In genomic region chr9:121144482-121144881, GRCh38 we compare ENCODE assay signal across 27 cellular contexts.
"Had no signal": no experiment of that assay in that cellular context is flagged by ENCODE, and none has a peak within 500 bp of the region (broad histone marks: within the 10 kb centered on the region; RNA-seq: fewer than 3 reads in every experiment).

No MANE protein-coding gene starts in this region.

- H3K36me3 ChIP-seq: uterus had no signal

- H3K9me3 ChIP-seq: spleen, thoracic aorta, uterus had no signal

- H3K27me3 ChIP-seq: spleen, uterus had no signal

- H3K4me1 Mint-ChIP-seq: immature natural killer cell, nephron had no signal

- H3K4me3 ChIP-seq: spleen, thoracic aorta, uterus had no signal

- ATAC-seq: activated CD4-positive, CD25-positive, alpha-beta regulatory T cell treated with anti-CD3 and anti-CD28 coated beads, Interleukin-2, amount 50 U/mL, for 24 hours; activated T-helper 17 cell treated with anti-CD3 and anti-CD28 coated beads, Interleukin-2, amount 50 U/mL, for 72 hours; esophagus mucosa; right cardiac atrium; stimulated activated naive CD8-positive, alpha-beta T cell treated with anti-CD3 and anti-CD28 coated beads, Interleukin-15, Interleukin-2, amounts not matched to agents 100 U/mL and 50 U/mL, for 24 hours had no signal

- DNase-seq: activated CD4-positive, alpha-beta memory T cell treated with anti-CD3 and anti-CD28 coated beads for 36 hours; activated CD4-positive, alpha-beta T cell treated with anti-CD3 and anti-CD28 coated beads, Interleukin-2, amount 10 ng/mL, durations not matched to agents 24 days and 14 days; activated CD8-positive, alpha-beta memory T cell treated with anti-CD3 and anti-CD28 coated beads, Interleukin-2, amount 50 U/mL, for 4 hours; activated gamma-delta T cell treated with Interleukin-2 at 50 U/mL for 16 hours; activated naive CD8-positive, alpha-beta T cell treated with anti-CD3 and anti-CD28 coated beads for 36 hours; activated T-cell treated with anti-CD3 and anti-CD28 coated beads, Interleukin-2, amount 50 U/mL, for 24 hours; amygdala; caudate nucleus; foreskin fibroblast; head of caudate nucleus; hypothalamus; immature natural killer cell; kidney; midbrain; posterior cingulate gyrus; right cardiac atrium; spleen; stimulated activated naive CD8-positive, alpha-beta T cell treated with anti-CD3 and anti-CD28 coated beads, Interleukin-15, Interleukin-2, amounts not matched to agents 100 U/mL and 50 U/mL, for 24 hours; T-helper 9 cell; uterus had no signal

- H3K4me1 ChIP-seq: spleen, uterus had no signal

- H3K27ac ChIP-seq: spleen, thoracic aorta, uterus, VCaP had no signal

- H3K9me3 Mint-ChIP-seq: activated CD4-positive, alpha-beta memory T cell treated with anti-CD3 and anti-CD28 coated beads for 36 hours; activated CD4-positive, alpha-beta T cell treated with anti-CD3 and anti-CD28 coated beads, Interleukin-2, amount 10 ng/mL, durations not matched to agents 24 days and 14 days; activated naive CD8-positive, alpha-beta T cell treated with anti-CD3 and anti-CD28 coated beads for 36 hours; activated T-cell treated with anti-CD3 and anti-CD28 coated beads, Interleukin-2, amount 50 U/mL, for 24 hours; activated T-helper 17 cell treated with anti-CD3 and anti-CD28 coated beads, Interleukin-2, amount 50 U/mL, for 72 hours; immature natural killer cell; nephron; type B pancreatic cell had no signal

- H3K27me3 Mint-ChIP-seq: activated CD4-positive, alpha-beta memory T cell treated with anti-CD3 and anti-CD28 coated beads for 36 hours; activated CD4-positive, alpha-beta T cell treated with anti-CD3 and anti-CD28 coated beads, Interleukin-2, amount 10 ng/mL, durations not matched to agents 24 days and 14 days; activated naive CD8-positive, alpha-beta T cell treated with anti-CD3 and anti-CD28 coated beads for 36 hours; activated T-cell treated with anti-CD3 and anti-CD28 coated beads, Interleukin-2, amount 50 U/mL, for 24 hours; activated T-helper 17 cell treated with anti-CD3 and anti-CD28 coated beads, Interleukin-2, amount 50 U/mL, for 72 hours; type B pancreatic cell had no signal

- H3K27ac Mint-ChIP-seq: activated CD4-positive, alpha-beta memory T cell treated with anti-CD3 and anti-CD28 coated beads for 36 hours; activated CD4-positive, alpha-beta T cell treated with anti-CD3 and anti-CD28 coated beads, Interleukin-2, amount 10 ng/mL, durations not matched to agents 24 days and 14 days; activated naive CD8-positive, alpha-beta T cell treated with anti-CD3 and anti-CD28 coated beads for 36 hours; activated T-cell treated with anti-CD3 and anti-CD28 coated beads, Interleukin-2, amount 50 U/mL, for 24 hours; activated T-helper 17 cell treated with anti-CD3 and anti-CD28 coated beads, Interleukin-2, amount 50 U/mL, for 72 hours; nephron; type B pancreatic cell had no signal

- H3K4me3 Mint-ChIP-seq: activated CD4-positive, alpha-beta memory T cell treated with anti-CD3 and anti-CD28 coated beads for 36 hours; activated CD4-positive, alpha-beta T cell treated with anti-CD3 and anti-CD28 coated beads, Interleukin-2, amount 10 ng/mL, durations not matched to agents 24 days and 14 days; activated naive CD8-positive, alpha-beta T cell treated with anti-CD3 and anti-CD28 coated beads for 36 hours; activated T-cell treated with anti-CD3 and anti-CD28 coated beads, Interleukin-2, amount 50 U/mL, for 24 hours; activated T-helper 17 cell treated with anti-CD3 and anti-CD28 coated beads, Interleukin-2, amount 50 U/mL, for 72 hours; immature natural killer cell; nephron; type B pancreatic cell had no signal
